ENCODE assay signal across 14 cellular contexts in genomic region chr9:19994296-19994695, GRCh38.
DNase-seq lines count a peak whose midpoint lies in the region; ATAC-seq and TF ChIP-seq lines count a peak whose summit lies in the region.
"Had no signal": no experiment of that assay in that cellular context is flagged by ENCODE, and none has a peak within 500 bp of the region (broad histone marks: within the 10 kb centered on the region; RNA-seq: fewer than 3 reads in every experiment).

No MANE protein-coding gene starts in this region.

- H3K27ac ChIP-seq in tibial nerve: no peak overlapping the region
- H3K27ac ChIP-seq: tibial artery had no signal

- no peaks in the 10 kb centered on the region for H3K27me3 ChIP-seq in tibial nerve
- H3K27me3 ChIP-seq: tibial artery had no signal

- 89 to 93% methylated on average over 2 of the region's 2 CpGs for WGBS in tibial nerve, 2 donors

- no peaks in the 10 kb centered on the region for H3K4me1 ChIP-seq in tibial nerve
- H3K4me1 ChIP-seq: tibial artery had no signal

- TF ChIP-seq POLR2A in erythroblast (IDR thresholded peaks at IDR 0.05; ENCODE audit: low read length): no peak
- TF ChIP-seq POLR2A in tibial nerve (IDR thresholded peaks at IDR 0.05): no peak

- ATAC-seq in GM21737 (IDR thresholded peaks at IDR 0.05; ENCODE audit: unreplicated experiment): no peak
- ATAC-seq: activated CD8-positive, alpha-beta T cell treated with anti-CD3 and anti-CD28 coated beads, Interleukin-2, amount 10 ng/mL, durations not matched to agents 7 days and 5 days; esophagus mucosa had no signal

- intact Hi-C loops in activated CD4-positive, alpha-beta T cell treated with anti-CD3 and anti-CD28 coated beads, Interleukin-2, amount 10 ng/mL, durations not matched to agents 24 days and 14 days (cut with micrococcal nuclease): loop anchor here (10.0 kb wide), 1 partner anchor 479 kb away; no protein-coding TSS in a partner anchor

- TF ChIP-seq EP300 in tibial nerve (IDR thresholded peaks at IDR 0.05): no peak

- H3K4me3 ChIP-seq in tibial nerve: no peak overlapping the region
- H3K4me3 ChIP-seq: tibial artery had no signal

- no peaks in the 10 kb centered on the region for H3K36me3 ChIP-seq in tibial nerve
- H3K36me3 ChIP-seq: tibial artery had no signal

- no peak overlapping the region for H3K4me3 Mint-ChIP-seq in activated CD4-positive, alpha-beta T cell treated with anti-CD3 and anti-CD28 coated beads, Interleukin-2, amount 10 ng/mL, durations not matched to agents 24 days and 14 days
- H3K4me3 Mint-ChIP-seq: activated CD8-positive, alpha-beta T cell treated with anti-CD3 and anti-CD28 coated beads, Interleukin-2, amount 10 ng/mL, durations not matched to agents 7 days and 5 days had no signal

- no peak for TF ChIP-seq CTCF in tibial nerve (IDR thresholded peaks at IDR 0.05)

- peak; percentile 53 for DNase-seq in activated CD4-positive, alpha-beta T cell treated with anti-CD3 and anti-CD28 coated beads, Interleukin-2, amount 10 ng/mL, durations not matched to agents 24 days and 14 days
- DNase-seq in activated CD4-positive, alpha-beta T cell treated with anti-CD3 and anti-CD28 coated beads, Interleukin-2, amount 50 U/mL, for 4 hours: no peak
- DNase-seq in RPMI7951 (ENCODE audit: low read depth): peak; percentile 89
- peak; percentile 64 for DNase-seq in fibroblast of peridontal ligament (ENCODE audit: extremely low read depth)
- no peak for DNase-seq in erythroblast (lab: John Stamatoyannopoulos, UW)
- no peak for DNase-seq in tibial nerve (ENCODE audit: low spot score in 2 of 2)
- DNase-seq in CD1c-positive myeloid dendritic cell (ENCODE audit: extremely low spot score): no peak
- DNase-seq: activated CD8-positive, alpha-beta T cell treated with anti-CD3 and anti-CD28 coated beads, Interleukin-2, amount 10 ng/mL, durations not matched to agents 7 days and 5 days; activated naive CD4-positive, alpha-beta T cell treated with Interleukin-2 at 50 U/mL for 16 hours; cerebellar nuclear complex; KBM-7; tibial artery had no signal

- H3K4me1 Mint-ChIP-seq in activated CD4-positive, alpha-beta T cell treated with anti-CD3 and anti-CD28 coated beads, Interleukin-2, amount 10 ng/mL, durations not matched to agents 24 days and 14 days: peaks cover 65% of the 10 kb centered on the region

- peaks cover 20% of the 10 kb centered on the region for H3K9me3 Mint-ChIP-seq in activated CD4-positive, alpha-beta T cell treated with anti-CD3 and anti-CD28 coated beads, Interleukin-2, amount 10 ng/mL, durations not matched to agents 24 days and 14 days

- H3K27me3 Mint-ChIP-seq in activated CD4-positive, alpha-beta T cell treated with anti-CD3 and anti-CD28 coated beads, Interleukin-2, amount 10 ng/mL, durations not matched to agents 24 days and 14 days: no peaks in the 10 kb centered on the region

- H3K9me3 ChIP-seq in tibial nerve: no peaks in the 10 kb centered on the region
- H3K9me3 ChIP-seq: tibial artery had no signal

- H3K36me3 Mint-ChIP-seq in activated CD4-positive, alpha-beta T cell treated with anti-CD3 and anti-CD28 coated beads, Interleukin-2, amount 10 ng/mL, durations not matched to agents 24 days and 14 days (ENCODE audit: low read depth): peaks cover 17% of the 10 kb centered on the region

- peak overlapping the region; percentile 52 for H3K27ac Mint-ChIP-seq in activated CD4-positive, alpha-beta T cell treated with anti-CD3 and anti-CD28 coated beads, Interleukin-2, amount 10 ng/mL, durations not matched to agents 24 days and 14 days
- H3K27ac Mint-ChIP-seq: activated CD8-positive, alpha-beta T cell treated with anti-CD3 and anti-CD28 coated beads, Interleukin-2, amount 10 ng/mL, durations not matched to agents 7 days and 5 days had no signal

Comparison
In these comparisons a context has a peak if more than half of its experiments do, and no peak if none do; other contexts are left out.
1. DNase-seq: peak in activated CD4-positive, alpha-beta T cell treated with anti-CD3 and anti-CD28 coated beads, Interleukin-2, amount 10 ng/mL, durations not matched to agents 24 days and 14 days (single experiment), RPMI7951 (single experiment) and fibroblast of peridontal ligament (single experiment); none in activated CD4-positive, alpha-beta T cell treated with anti-CD3 and anti-CD28 coated beads, Interleukin-2, amount 50 U/mL, for 4 hours (0 of 2), erythroblast (0 of 2), tibial nerve (0 of 2) and CD1c-positive myeloid dendritic cell (single experiment).